Comparison of ENCODE assay signal across 13 cellular contexts in the genomic region with DNA sequence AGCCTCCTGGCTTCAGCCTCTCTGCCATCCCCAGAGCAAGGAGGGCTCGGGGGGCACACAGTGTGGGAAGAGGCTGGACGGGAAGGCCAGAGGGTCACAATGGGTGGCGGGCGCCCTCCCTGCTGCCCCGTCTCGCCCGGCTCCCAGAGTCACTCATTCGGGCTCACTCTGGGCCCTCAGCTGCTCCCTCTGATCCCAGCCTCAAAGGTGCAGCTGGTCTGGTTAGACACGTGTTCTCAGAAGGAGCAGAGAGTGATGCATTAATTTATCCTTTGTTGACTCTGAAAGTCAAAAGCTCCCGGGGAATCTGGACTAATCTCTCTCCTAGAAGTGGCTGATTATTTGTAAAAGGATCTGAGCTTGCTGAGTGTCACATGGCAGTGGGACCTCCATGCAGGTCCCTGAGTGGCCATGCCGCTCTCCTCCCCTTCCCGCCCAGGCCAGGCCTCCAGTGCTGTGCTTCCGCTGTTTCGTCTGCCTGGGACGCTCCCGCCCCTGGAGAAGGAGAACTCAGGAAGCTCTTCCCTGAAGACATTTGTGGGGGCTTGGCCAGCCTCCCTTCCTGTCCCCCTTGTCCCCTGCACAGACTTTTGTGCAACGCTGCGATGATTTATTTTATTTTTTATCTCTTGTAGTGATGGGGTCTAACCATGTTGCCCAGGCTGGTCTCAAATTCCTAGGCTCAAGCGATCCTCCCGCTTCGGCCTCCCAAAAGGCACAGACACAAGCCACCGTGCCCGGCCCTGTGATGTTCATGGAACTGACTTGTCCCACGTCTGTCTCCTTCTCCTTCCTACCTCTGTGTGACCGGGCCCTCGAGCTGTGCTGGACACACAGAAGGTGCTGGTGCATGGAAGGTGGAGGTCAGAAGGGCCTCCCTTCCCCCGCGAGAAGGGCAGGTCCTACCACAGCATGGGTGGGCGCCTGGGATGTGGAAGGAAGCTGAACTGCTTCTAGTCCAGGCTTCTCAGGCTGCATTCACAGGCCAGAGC.
DNase-seq lines count a peak whose midpoint lies in the region; ATAC-seq, FAIRE-seq and TF ChIP-seq lines count a peak whose summit lies in the region.
"Had no signal": no experiment of that assay in that cellular context is flagged by ENCODE, and none has a peak within 500 bp of the region (broad histone marks: within the 10 kb centered on the region; RNA-seq: fewer than 3 reads in every experiment).

No MANE protein-coding gene starts in this region.

- H3K27ac ChIP-seq in BLaER1 (peak overlapping the region; percentile 63; the same call in 1 of the 2 replicates), K562 (ENCODE audit: extremely low read depth, low read depth, low read length) (no peak overlapping the region), uterus (peak overlapping the region in 1 of 2 donors; percentile 73)
- H3K27ac ChIP-seq: foreskin keratinocyte had no signal

- no TSS peak for BruUV-seq in K562 (replicated peaks; lab: Mats Ljungman, UMichigan)

- peak overlapping the region; percentile 23; the same call in 1 of the 2 replicates for H3K9ac ChIP-seq in BLaER1
- no peak overlapping the region for H3K9ac ChIP-seq in K562 (ENCODE audit: insufficient read depth in 1 of 2, low read depth in 2 of 2, low read length in 2 of 2)

- TF ChIP-seq CTCF in K562 (IDR thresholded peaks at IDR 0.05 in 2 of 3, conservative IDR thresholded peaks at IDR 0.05 in 1 of 3; ENCODE audit: insufficient read depth in 2 of 3, low read depth in 1 of 3, low read length in 3 of 3) (no peak), nephron (IDR thresholded peaks at IDR 0.05; ENCODE audit: unreplicated experiment in 3 of 3) (no peak), uterus (IDR thresholded peaks at IDR 0.05) (no peak)

- H3K4me3 Mint-ChIP-seq in nephron, result no peak overlapping the region
- H3K4me3 Mint-ChIP-seq: activated naive CD4-positive, alpha-beta T cell treated with anti-CD3 and anti-CD28 coated beads, Interleukin-2, amount 10 ng/mL, durations not matched to agents 7 days and 5 days; B cell; brain; effector memory CD8-positive, alpha-beta T cell had no signal

- in situ Hi-C loops in K562 (cut with MboI), result no loop called here

- ATAC-seq in K562 (no peak), HG02852 (IDR thresholded peaks at IDR 0.05; ENCODE audit: unreplicated experiment) (no peak)
- ATAC-seq: effector memory CD8-positive, alpha-beta T cell; foreskin keratinocyte had no signal

- no peaks in the 10 kb centered on the region for H3K79me2 ChIP-seq in K562 (ENCODE audit: control insufficient read depth, insufficient read depth, low read length)

- no peak for TF ChIP-seq RAD21 in K562 (CRISPR knock-in tag; conservative IDR thresholded peaks at IDR 0.05 in 1 of 2, IDR thresholded peaks at IDR 0.05 in 1 of 2)

- H2AFZ ChIP-seq in K562 (ENCODE audit: low read depth, low read length), result no peak overlapping the region

- intact Hi-C loops in K562 (cut with micrococcal nuclease), result no loop called here
- intact Hi-C loops in uterus (cut with DNase I; ENCODE audit: low total_unique reads), result no loop called here

- H4K20me1 ChIP-seq in BLaER1 (no peaks in the 10 kb centered on the region), K562 (replicated peaks; ENCODE audit: control insufficient read depth, insufficient read depth, low read length) (no peaks in the 10 kb centered on the region)

- peak overlapping the region; percentile 67 for H3K4me2 ChIP-seq in BLaER1
- no peak overlapping the region for H3K4me2 ChIP-seq in K562 (ENCODE audit: insufficient read depth, low read length)

- no peaks in the 10 kb centered on the region for H3K36me3 ChIP-seq in BLaER1
- H3K36me3 ChIP-seq in K562 (ENCODE audit: control insufficient read depth, insufficient read depth, low read length), result no peaks in the 10 kb centered on the region
- no peaks in the 10 kb centered on the region for H3K36me3 ChIP-seq in uterus

- H3K4me3 ChIP-seq in BLaER1, result no peak overlapping the region
- no peak overlapping the region for H3K4me3 ChIP-seq in K562
- no peak overlapping the region for H3K4me3 ChIP-seq in uterus

- H3K4me1 ChIP-seq in BLaER1 (peaks cover 22% of the 10 kb centered on the region), K562 (replicated peaks in 1 of 2; ENCODE audit: control insufficient read depth in 2 of 2, insufficient read depth in 2 of 2, low read length in 2 of 2) (peaks cover 0 to 20% of the 10 kb centered on the region in 2 experiments; a peak in 2 of 5 replicates), uterus (no peaks in the 10 kb centered on the region)
- H3K4me1 ChIP-seq: foreskin keratinocyte had no signal

- peaks cover 25% of the 10 kb centered on the region for H3K4me1 Mint-ChIP-seq in nephron
- H3K4me1 Mint-ChIP-seq: B cell had no signal

- WGBS in K562 (ENCODE audit: insufficient coverage, low coverage, missing lambda C conversion rate), result 41% methylated on average over 24 of the region's 29 CpGs

- H3K9me3 ChIP-seq in BLaER1 (peaks cover 17% of the 10 kb centered on the region), K562 (replicated peaks; ENCODE audit: control insufficient read depth, insufficient read depth, low read depth, low read length) (peaks cover 8% of the 10 kb centered on the region), uterus (no peaks in the 10 kb centered on the region)

- H3K27me3 Mint-ChIP-seq in nephron (ENCODE audit: low read depth), result no peaks in the 10 kb centered on the region
- H3K27me3 Mint-ChIP-seq: brain had no signal

- no peak for TF ChIP-seq EP300 in K562 (IDR thresholded peaks at IDR 0.05; ENCODE audit: low read length)

- peaks cover 3% of the 10 kb centered on the region for H3K36me3 Mint-ChIP-seq in nephron (ENCODE audit: low read depth)
- H3K36me3 Mint-ChIP-seq: brain had no signal

- H3K27ac Mint-ChIP-seq in nephron, result peak overlapping the region; percentile 71 to 82 (median 75)
- H3K27ac Mint-ChIP-seq: activated naive CD4-positive, alpha-beta T cell treated with anti-CD3 and anti-CD28 coated beads, Interleukin-2, amount 10 ng/mL, durations not matched to agents 7 days and 5 days; B cell; effector memory CD8-positive, alpha-beta T cell had no signal

- H3K9me3 Mint-ChIP-seq in nephron, result peaks cover 3% of the 10 kb centered on the region
- H3K9me3 Mint-ChIP-seq: effector memory CD8-positive, alpha-beta T cell had no signal

- CTCF ChIA-PET in K562 (lab: Yijun Ruan, JAX; ENCODE audit: low intra/inter-chr PET ratio), result no interaction called here

- H3K27me3 ChIP-seq in BLaER1, result no peaks in the 10 kb centered on the region
- no peaks in the 10 kb centered on the region for H3K27me3 ChIP-seq in K562 (ENCODE audit: control insufficient read depth in 2 of 2, insufficient read depth in 2 of 2, low read length in 2 of 2)
- no peaks in the 10 kb centered on the region for H3K27me3 ChIP-seq in uterus
- H3K27me3 ChIP-seq: foreskin keratinocyte had no signal

- DNase-seq in NCI-H1436 treated with DMSO at 0.1 percent for 48 hours (lab: John Stamatoyannopoulos, UW) (peak; percentile 61), K562 (ENCODE audit: extremely low read depth in 1 of 4, low spot score in 3 of 4) (no peak), NCI-H146 treated with DMSO at 0.1 percent for 48 hours (lab: John Stamatoyannopoulos, UW; ENCODE audit: unreplicated experiment) (no peak), inferior parietal cortex (ENCODE audit: extremely low spot score) (no peak), uterus (no peak)
- DNase-seq: activated naive CD4-positive, alpha-beta T cell treated with anti-CD3 and anti-CD28 coated beads, Interleukin-2, amount 10 ng/mL, durations not matched to agents 7 days and 5 days; effector memory CD8-positive, alpha-beta T cell; foreskin keratinocyte had no signal

- POLR2A ChIA-PET in K562 (lab: Yijun Ruan, JAX), result interaction anchor here (1.3 to 1.4 kb wide), 2 partner anchors 7 to 11 kb away, joined by 4 to 5 read pairs; no protein-coding TSS in a partner anchor

- TF ChIP-seq POLR2A in K562 (conservative IDR thresholded peaks at IDR 0.05) (no peak), uterus (IDR thresholded peaks at IDR 0.05) (no peak)

- H3K9me1 ChIP-seq in K562 (ENCODE audit: control insufficient read depth, insufficient read depth, low read length), result no peaks in the 10 kb centered on the region

- FAIRE-seq in K562 (lab: Jason Lieb, UNC), result no peak

TF ChIP-seq in K562, 482 proteins besides CTCF, POLR2A, EP300 and RAD21 (continues in another document):
- no peak for TF ChIP-seq OTX1 (CRISPR knock-in tag; IDR thresholded peaks at IDR 0.05)
